Comparison of ENCODE assay signal across 8 cellular contexts in the genomic region with DNA sequence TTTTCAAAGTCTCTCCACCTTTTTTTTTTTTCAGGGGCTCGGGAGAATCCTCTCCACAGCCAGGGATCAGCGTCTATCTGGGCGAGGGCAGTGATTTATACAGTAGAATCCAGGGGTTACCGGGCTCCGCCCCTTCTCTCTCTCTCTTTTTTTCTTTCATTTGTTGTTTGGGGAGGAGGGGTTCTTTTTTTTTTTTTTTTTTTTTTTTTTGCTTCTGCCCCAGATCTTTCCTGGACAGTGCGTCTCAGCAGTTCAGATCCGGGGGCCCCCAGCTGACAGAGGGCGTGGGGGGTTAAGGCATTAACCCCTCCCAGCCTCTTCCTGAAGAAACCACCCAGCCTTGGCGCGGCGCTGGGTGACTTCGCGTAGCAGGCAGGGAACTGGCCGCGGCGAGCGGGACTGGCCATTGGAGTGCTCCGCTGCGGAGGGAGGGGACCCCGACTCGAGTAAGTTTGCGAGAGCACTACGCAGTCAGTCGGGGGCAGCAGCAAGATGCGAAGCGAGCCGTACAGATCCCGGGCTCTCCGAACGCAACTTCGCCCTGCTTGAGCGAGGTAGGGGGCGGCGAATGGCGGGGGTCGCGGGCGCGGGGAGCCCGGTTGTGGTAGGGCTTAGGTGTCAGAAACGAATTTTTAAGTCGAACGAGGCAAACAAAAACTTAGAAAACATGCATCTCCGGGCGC. TPM values are rescaled to one million over a fixed set of nuclear protein-coding genes. Genes with fewer than 3 reads are reported as not detected.
DNase-seq lines count a peak whose midpoint lies in the region; ATAC-seq, FAIRE-seq and TF ChIP-seq lines count a peak whose summit lies in the region.

S1PR1 (plus strand) TSS at position 474 of the 683 bp plus-strand sequence. CDS start 1,966 bp downstream, outside the sequence.

- no peaks in the 10 kb centered on the region for H3K27me3 Mint-ChIP-seq in central memory CD8-positive, alpha-beta T cell

- peaks cover 0 to 38% (median 35%) of the 10 kb centered on the region in 11 experiments; a peak in 20 of 22 replicates for H3K27me3 ChIP-seq in BLaER1 treated with 17β-estradiol and CSF1 and Interleukin-3, amounts not matched to agents 10 nM and 100 nM
- no peaks in the 10 kb centered on the region for H3K27me3 ChIP-seq in kidney epithelial cell (ENCODE audit: control insufficient read depth, insufficient read depth, low read length)

- peak within 1 kb of the TSS; percentile 50 to 86 (median 74) for H3K27ac ChIP-seq in BLaER1 treated with 17β-estradiol and CSF1 and Interleukin-3, amounts not matched to agents 10 nM and 100 nM

- H3K4me1 Mint-ChIP-seq in central memory CD8-positive, alpha-beta T cell: peaks cover 78% of the 10 kb centered on the region

- peaks cover 10 to 29% (median 21%) of the 10 kb centered on the region in 11 experiments; a peak in 21 of 22 replicates for H3K36me3 ChIP-seq in BLaER1 treated with 17β-estradiol and CSF1 and Interleukin-3, amounts not matched to agents 10 nM and 100 nM
- H3K36me3 ChIP-seq in kidney epithelial cell (ENCODE audit: control insufficient read depth, insufficient read depth, low read length): no peaks in the 10 kb centered on the region

- ATAC-seq in GM19468 (IDR thresholded peaks at IDR 0.05; ENCODE audit: extremely low read depth, unreplicated experiment): peak; percentile 5
- peak; percentile 47 for ATAC-seq in central memory CD8-positive, alpha-beta T cell (replicated peaks; ENCODE audit: extremely low read depth, poor library complexity, severe bottlenecking)

- peaks cover 24 to 52% (median 38%) of the 10 kb centered on the region in 10 experiments for H3K4me1 ChIP-seq in BLaER1 treated with 17β-estradiol and CSF1 and Interleukin-3, amounts not matched to agents 10 nM and 100 nM

- H4K20me1 ChIP-seq in BLaER1 treated with 17β-estradiol and CSF1 and Interleukin-3, amounts not matched to agents 10 nM and 100 nM: peaks cover 0 to 29% (median 10%) of the 10 kb centered on the region in 11 experiments; a peak in 8 of 22 replicates

- H3K4me3 Mint-ChIP-seq in central memory CD8-positive, alpha-beta T cell: peak within 1 kb of the TSS; percentile 99

- H3K4me3 ChIP-seq in BLaER1 treated with 17β-estradiol and CSF1 and Interleukin-3, amounts not matched to agents 10 nM and 100 nM: peak within 1 kb of the TSS; percentile 65 to 90 (median 76)
- H3K4me3 ChIP-seq in kidney epithelial cell (ENCODE audit: low read depth, low read length): peak within 1 kb of the TSS; percentile 74

- H3K27ac Mint-ChIP-seq in central memory CD8-positive, alpha-beta T cell (ENCODE audit: low read depth): peak within 1 kb of the TSS; percentile 97

- H3K9ac ChIP-seq in BLaER1 treated with 17β-estradiol and CSF1 and Interleukin-3, amounts not matched to agents 10 nM and 100 nM: peak within 1 kb of the TSS; percentile 66 to 88 (median 81)

- H3K9me3 Mint-ChIP-seq in central memory CD8-positive, alpha-beta T cell: no peaks in the 10 kb centered on the region

- no peak for TF ChIP-seq CTCF in kidney epithelial cell (IDR thresholded peaks at IDR 0.05; ENCODE audit: insufficient read depth, low read length, poor library complexity, severe bottlenecking)

- no peak for FAIRE-seq in HTR-8/SVneo (lab: Jason Lieb, UNC)

- DNase-seq in HTR-8/SVneo (ENCODE audit: insufficient read length, low spot score) (peak; percentile 18), kidney epithelial cell (ENCODE audit: low read depth) (no peak), HuH-7.5 (ENCODE audit: low spot score) (no peak)
- peak in 3 of 4 experiments; percentile 14 to 53 (median 41) for DNase-seq in activated CD4-positive, CD25-positive, alpha-beta regulatory T cell (lab: John Stamatoyannopoulos, UW)
- peak; percentile 45 to 66 for DNase-seq in central memory CD8-positive, alpha-beta T cell (ENCODE audit: low spot score in 2 of 2)
- DNase-seq in stimulated activated CD4-positive, alpha-beta T cell treated with anti-CD3 and anti-CD28 coated beads, Interleukin-15, amount 100 ng/mL, for 48 hours (ENCODE audit: low read depth in 2 of 2): peak; percentile 65 to 70

- H3K4me2 ChIP-seq in BLaER1 treated with 17β-estradiol and CSF1 and Interleukin-3, amounts not matched to agents 10 nM and 100 nM: peak within 1 kb of the TSS; percentile 88 to 98 (median 95)

- H3K9me3 ChIP-seq in BLaER1 treated with 17β-estradiol and CSF1 and Interleukin-3, amounts not matched to agents 10 nM and 100 nM (replicated peaks in 1 of 11): peaks cover 0 to 4% (median 0%) of the 10 kb centered on the region in 11 experiments; a peak in 2 of 22 replicates

- peaks cover 66% of the 10 kb centered on the region for H3K36me3 Mint-ChIP-seq in central memory CD8-positive, alpha-beta T cell (ENCODE audit: insufficient read depth)

RNA-seq across cellular contexts. Expression of gene S1PR1, which starts in this region (rescaled TPM):
- 0.48 and 2.7 TPM in 2 replicates for total RNA-seq in kidney epithelial cell

Comparison
In these comparisons a context has a peak if more than half of its experiments do, and no peak if none do; other contexts are left out.
1. DNase-seq: peak in HTR-8/SVneo (single experiment), activated CD4-positive, CD25-positive, alpha-beta regulatory T cell (3 of 4), central memory CD8-positive, alpha-beta T cell (2 of 2) and stimulated activated CD4-positive, alpha-beta T cell treated with anti-CD3 and anti-CD28 coated beads, Interleukin-15, amount 100 ng/mL, for 48 hours (2 of 2); none in kidney epithelial cell (single experiment) and HuH-7.5 (single experiment).